8 cellular contexts compared by ENCODE assay signal in the genomic region with DNA sequence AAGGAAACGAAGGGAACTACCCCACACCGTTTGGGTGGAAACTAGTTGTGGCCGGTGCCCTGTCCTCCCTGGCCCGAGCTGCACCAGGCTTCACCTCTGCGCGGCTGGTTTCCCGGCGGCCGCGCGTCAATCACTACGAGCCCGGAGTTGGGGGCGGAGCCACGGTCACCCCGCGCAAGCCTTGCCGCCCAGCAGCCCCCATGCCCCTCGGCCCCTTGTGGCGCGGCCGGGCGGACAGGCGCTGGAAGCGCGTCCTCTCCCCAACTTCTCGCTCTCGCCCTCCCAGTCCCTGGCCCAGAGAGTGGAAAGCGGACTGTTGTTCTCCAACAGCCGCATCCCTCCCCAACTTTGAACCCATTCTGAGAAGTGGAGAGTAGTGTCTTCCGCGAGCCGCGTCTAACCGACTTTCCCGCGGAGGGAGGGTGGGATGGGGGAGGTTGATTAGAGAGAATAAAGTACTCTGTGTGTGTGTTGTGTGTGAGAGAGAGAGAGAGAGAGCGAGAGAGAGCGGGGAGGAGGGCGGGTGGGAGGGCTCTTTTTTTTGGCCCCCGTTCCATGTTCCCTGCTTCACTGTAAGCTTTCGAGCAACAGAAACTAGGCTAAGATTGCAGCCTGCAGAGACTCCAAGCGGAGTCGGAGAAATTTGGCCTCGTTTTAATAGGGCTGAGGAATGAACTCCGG. TPM values are rescaled to one million over a fixed set of nuclear protein-coding genes. Genes with fewer than 3 reads are reported as not detected.
DNase-seq lines count a peak whose midpoint lies in the region; ATAC-seq and TF ChIP-seq lines count a peak whose summit lies in the region.

No MANE protein-coding gene starts in this region.

- TF ChIP-seq CTCF in choroid plexus epithelial cell (conservative IDR thresholded peaks at IDR 0.05; ENCODE audit: low read depth, low read length) = peak; percentile 10

- peak overlapping the region; percentile 93 for H3K4me3 ChIP-seq in choroid plexus epithelial cell (ENCODE audit: low read depth, low read length)

- peak overlapping the region; percentile 82 for H3K27ac ChIP-seq in substantia nigra (ENCODE audit: low read depth, low read length, poor library complexity, severe bottlenecking)

- DNase-seq in D341Med (ENCODE audit: low spot score) = peak; percentile 60
- peak; percentile 84 for DNase-seq in HT1080 (ENCODE audit: low read depth)
- DNase-seq in RPMI8226 = peak; percentile 69
- DNase-seq in choroid plexus epithelial cell (ENCODE audit: low read depth) = peak; percentile 55
- DNase-seq in left lobe of liver (ENCODE audit: low spot score) = peak; percentile 83
- DNase-seq in substantia nigra (lab: John Stamatoyannopoulos, UW) = peak in 31 of 49 donors; percentile 21 to 72 (median 63)
- no peak for DNase-seq in activated gamma-delta T cell (lab: John Stamatoyannopoulos, UW)

- ATAC-seq in GM19455 (IDR thresholded peaks at IDR 0.05; ENCODE audit: unreplicated experiment) = peak; percentile 47
- peak; percentile 72 for ATAC-seq in left lobe of liver

RNA-seq across cellular contexts. Expression of gene MEIS2, which starts 1.4 kb away (rescaled TPM):
- total RNA-seq in HT1080 (2014; rRNA removed; shearing (Covaris generic)) = 17.1 and 31.0 TPM in 2 replicates
- polyA plus RNA-seq in HT1080 (2015; cell fraction: cytosol; rRNA removed) = 13.7 and 15.0 TPM in 2 replicates
- 18.0 and 19.6 TPM in 2 replicates for polyA plus RNA-seq in HT1080 (2015; cell fraction: nucleus; rRNA removed)
- 9.1 TPM for total RNA-seq in left lobe of liver
